In genomic region chr7:131546583-131547111, GRCh38 we compare ENCODE assay signal across 8 cellular contexts. TPM values are rescaled to one million over a fixed set of nuclear protein-coding genes. Genes with fewer than 3 reads are reported as not detected.
DNase-seq lines count a peak whose midpoint lies in the region; ATAC-seq and TF ChIP-seq lines count a peak whose summit lies in the region.

No MANE protein-coding gene starts in this region.

- no peak overlapping the region for H3K4me2 ChIP-seq in mammary epithelial cell (ENCODE audit: insufficient read depth, low read depth, low read length)

- H3K4me3 ChIP-seq in mammary epithelial cell (replicated peaks in 1 of 3; ENCODE audit: insufficient read depth in 1 of 3, low read depth in 2 of 3, low read length in 3 of 3) = no peak overlapping the region

- H3K27me3 ChIP-seq in mammary epithelial cell (ENCODE audit: insufficient read depth, low read length) = no peaks in the 10 kb centered on the region

- peaks cover 0 to 5% (median 0%) of the 10 kb centered on the region in 7 donors for H3K9me3 Mint-ChIP-seq in naive B cell

- no peaks in the 10 kb centered on the region for H3K9me3 ChIP-seq in mammary epithelial cell (replicated peaks; ENCODE audit: insufficient read depth, low read length)

- peaks cover 4 to 13% (median 8%) of the 10 kb centered on the region in 3 donors for H3K27me3 Mint-ChIP-seq in naive B cell

- no peaks in the 10 kb centered on the region for H4K20me1 ChIP-seq in mammary epithelial cell (ENCODE audit: insufficient read depth, low read length)

- in situ Hi-C loops in mammary epithelial cell (cut with MboI; ENCODE audit: low sequenced_read_pairs in 2 of 2) = no loop called here

- TF ChIP-seq CTCF in mammary epithelial cell (conservative IDR thresholded peaks at IDR 0.05 in 1 of 2, IDR thresholded peaks at IDR 0.05 in 1 of 2; ENCODE audit: extremely low read depth in 1 of 2, insufficient read depth in 1 of 2, low read depth in 1 of 2, low read length in 2 of 2) = peak; percentile 57 to 65

- no peaks in the 10 kb centered on the region for H3K79me2 ChIP-seq in mammary epithelial cell (ENCODE audit: insufficient read depth, low read length)

- CTCF ChIA-PET in mammary epithelial cell (lab: Charles Lee; ENCODE audit: low non-redundant PET) = no interaction called here

- H3K4me3 Mint-ChIP-seq in naive B cell = no peak overlapping the region

- H3K27ac Mint-ChIP-seq in naive B cell = no peak overlapping the region

- peaks cover 0 to 8% (median 3%) of the 10 kb centered on the region in 3 donors for H3K4me1 Mint-ChIP-seq in naive B cell

- DNase-seq in cardiac septum (ENCODE audit: low spot score) = peak; percentile 70
- DNase-seq in Right ventricle myocardium superior = no peak
- DNase-seq in RPMI8226 = peak; percentile 66
- no peak for DNase-seq in mammary epithelial cell
- peak; percentile 27 for DNase-seq in naive B cell
- no peak for DNase-seq in NCI-H1417 treated with DMSO at 0.1 percent for 48 hours (lab: John Stamatoyannopoulos, UW)

- intact Hi-C loops in cardiac septum (cut with DNase I) = loop anchor here (2.0 kb wide), 1 partner anchor 108 kb away; no protein-coding TSS in a partner anchor
- intact Hi-C loops in Right ventricle myocardium superior (cut with DNase I) = loop anchor here (5.0 kb wide), 1 partner anchor 106 kb away; no protein-coding TSS in a partner anchor
- intact Hi-C loops in mammary epithelial cell (cut with micrococcal nuclease) = no loop called here

- dilution Hi-C loops in mammary epithelial cell (cut with HindIII; ENCODE audit: low sequenced_read_pairs) = no loop called here

- ATAC-seq in Right ventricle myocardium superior (ENCODE audit: poor library complexity) = no peak
- peak in 1 of 2 donors; percentile 46 for ATAC-seq in naive B cell (ENCODE audit: low read depth in 2 of 2)
- no peak for ATAC-seq in GM21367 (IDR thresholded peaks at IDR 0.05; ENCODE audit: unreplicated experiment)
- ATAC-seq in GM18517 (IDR thresholded peaks at IDR 0.05; ENCODE audit: unreplicated experiment) = no peak

- H3K9ac ChIP-seq in mammary epithelial cell (ENCODE audit: insufficient read depth, low read length) = no peak overlapping the region

- 80% methylated on average over 3 of the region's 12 CpGs for WGBS in mammary epithelial cell (ENCODE audit: low coverage, missing lambda C conversion rate)

- no peaks in the 10 kb centered on the region for H3K36me3 ChIP-seq in mammary epithelial cell (ENCODE audit: insufficient read depth, low read length)

- H3K27ac ChIP-seq in mammary epithelial cell (ENCODE audit: insufficient read depth, low read depth, low read length) = no peak overlapping the region

- peaks cover 3% of the 10 kb centered on the region for H3K4me1 ChIP-seq in mammary epithelial cell (ENCODE audit: insufficient read depth, low read length)

- BruUV-seq in mammary epithelial cell (replicated peaks; lab: Mats Ljungman, UMichigan) = no TSS peak

- H3K36me3 Mint-ChIP-seq in naive B cell = no peaks in the 10 kb centered on the region

- no peak overlapping the region for H2AFZ ChIP-seq in mammary epithelial cell (ENCODE audit: low read depth, low read length)

RNA-seq across cellular contexts. Expression of gene PODXL, which starts 9.8 kb away (rescaled TPM):
- 76.2 TPM for total RNA-seq in cardiac septum
- total RNA-seq in Right ventricle myocardium superior = 57.1 TPM
- total RNA-seq in mammary epithelial cell = under 1 TPM; 0.50 to 0.56 TPM
- 0.16 TPM for polyA plus RNA-seq in mammary epithelial cell
- polyA minus RNA-seq in mammary epithelial cell = not detected
- polyA plus RNA-seq in naive B cell (ENCODE audit: low read depth in 6 of 6) = under 1 TPM in 5 of 6 donors, not detected in 1; 0.12 to 0.90 (median 0.68) TPM

Comparison
In these comparisons a context has a peak if more than half of its experiments do, and no peak if none do; other contexts are left out.
1. DNase-seq: peak in cardiac septum (single experiment), RPMI8226 (single experiment) and naive B cell (single experiment); none in Right ventricle myocardium superior (single experiment), mammary epithelial cell (single experiment) and NCI-H1417 treated with DMSO at 0.1 percent for 48 hours (single experiment).
2. RNA of gene PODXL, which starts 9.8 kb away (total RNA-seq): 76.2 TPM in cardiac septum (single experiment) and 57.1 TPM in Right ventricle myocardium superior (single experiment); 0.50 to 0.56 TPM in mammary epithelial cell; every median in the first group is over 10 times any median in the second.